8 cellular contexts compared by ENCODE assay signal in genomic region chr15:82985688-82986441, GRCh38. TPM values are rescaled to one million over a fixed set of nuclear protein-coding genes. Genes with fewer than 3 reads are reported as not detected.
DNase-seq lines count a peak whose midpoint lies in the region; ATAC-seq, FAIRE-seq and TF ChIP-seq lines count a peak whose summit lies in the region.

Gene RAMAC, plus strand, starts transcription at chr15:82986210. Its CDS starts 2,809 bp downstream, at chr15:82989019.

- DNase-seq in NCI-H1694 (lab: John Stamatoyannopoulos, UW) (peak; percentile 94), anterior cingulate cortex (lab: John Stamatoyannopoulos, UW) (peak; percentile 45 to 98 (median 90)), right atrium auricular region (ENCODE audit: low spot score) (peak; percentile 96), psoas muscle (peak; percentile 91 to 96), urothelium cell line (ENCODE audit: low spot score) (peak; percentile 94)

- H3K27ac ChIP-seq in right atrium auricular region, result peak within 1 kb of the TSS; percentile 81 to 85
- H3K27ac ChIP-seq in psoas muscle, result peak within 1 kb of the TSS; percentile 89

- H3K36me3 ChIP-seq in right atrium auricular region, result peaks cover 9% of the 10 kb centered on the region
- peaks cover 0 to 34% of the 10 kb centered on the region in 2 donors for H3K36me3 ChIP-seq in psoas muscle (ENCODE audit: insufficient read depth in 1 of 2, low read depth in 1 of 2)

- H3K9me3 ChIP-seq in right atrium auricular region, result no peaks in the 10 kb centered on the region
- H3K9me3 ChIP-seq in psoas muscle, result no peaks in the 10 kb centered on the region

- no peaks in the 10 kb centered on the region for H3K9me3 Mint-ChIP-seq in T-helper 1 cell treated with Interleukin-12 subunit alpha and Interleukin-12 subunit beta and Interleukin-4 antibody, amounts not matched to agents 30 μg/mL and 1 μg/mL, for 36 hours

- peak within 1 kb of the TSS; percentile 93 for H3K27ac Mint-ChIP-seq in T-helper 1 cell treated with Interleukin-12 subunit alpha and Interleukin-12 subunit beta and Interleukin-4 antibody, amounts not matched to agents 30 μg/mL and 1 μg/mL, for 36 hours

- H3K4me3 Mint-ChIP-seq in T-helper 1 cell treated with Interleukin-12 subunit alpha and Interleukin-12 subunit beta and Interleukin-4 antibody, amounts not matched to agents 30 μg/mL and 1 μg/mL, for 36 hours, result peak within 1 kb of the TSS; percentile 87

- H3K4me1 Mint-ChIP-seq in T-helper 1 cell treated with Interleukin-12 subunit alpha and Interleukin-12 subunit beta and Interleukin-4 antibody, amounts not matched to agents 30 μg/mL and 1 μg/mL, for 36 hours (ENCODE audit: low read depth), result peaks cover 27% of the 10 kb centered on the region

- ATAC-seq in HG02884 (IDR thresholded peaks at IDR 0.05; ENCODE audit: unreplicated experiment) (peak; percentile 97), psoas muscle (peak; percentile 96 to 99 (median 98))

- intact Hi-C loops in psoas muscle (cut with DNase I), result loop anchor here in 1 of 2 donors (2.0 to 10.0 kb wide), 3 partner anchors 25 to 451 kb away; partner anchors contain the start of gene C15orf40

- H3K4me3 ChIP-seq in right atrium auricular region (peak within 1 kb of the TSS; percentile 90), psoas muscle (peak within 1 kb of the TSS; percentile 71)

- TF ChIP-seq CTCF in right atrium auricular region (IDR thresholded peaks at IDR 0.05) (no peak), psoas muscle (IDR thresholded peaks at IDR 0.05) (no peak)

- FAIRE-seq in urothelium cell line (lab: Jason Lieb, UNC), result peak; percentile 52

- 1 to 2% (median 2%) methylated on average over 44 to 45 of the region's 45 CpGs for WGBS in psoas muscle, 3 donors

- peaks cover 0 to 13% of the 10 kb centered on the region in 2 donors for H3K4me1 ChIP-seq in right atrium auricular region
- peaks cover 19% of the 10 kb centered on the region for H3K4me1 ChIP-seq in psoas muscle

- H3K36me3 Mint-ChIP-seq in T-helper 1 cell treated with Interleukin-12 subunit alpha and Interleukin-12 subunit beta and Interleukin-4 antibody, amounts not matched to agents 30 μg/mL and 1 μg/mL, for 36 hours (ENCODE audit: low read depth), result peaks cover 24% of the 10 kb centered on the region

- peak; percentile 81 for TF ChIP-seq POLR2A in GM15510 (IDR thresholded peaks at IDR 0.05; ENCODE audit: borderline replicate concordance, extremely low read depth, insufficient read length)

- H3K27me3 ChIP-seq in right atrium auricular region, result no peaks in the 10 kb centered on the region
- H3K27me3 ChIP-seq in psoas muscle (ENCODE audit: insufficient read depth in 3 of 3, low read length in 2 of 3), result no peaks in the 10 kb centered on the region

- H3K27me3 Mint-ChIP-seq in T-helper 1 cell treated with Interleukin-12 subunit alpha and Interleukin-12 subunit beta and Interleukin-4 antibody, amounts not matched to agents 30 μg/mL and 1 μg/mL, for 36 hours (ENCODE audit: low read depth), result no peaks in the 10 kb centered on the region

RNA-seq across cellular contexts. Expression of gene RAMAC, which starts in this region (rescaled TPM):
- 10 to 100 TPM; 13.0 to 13.9 TPM for total RNA-seq in right atrium auricular region
- 10 to 100 TPM; 17.0 to 21.8 (median 19.9) TPM for total RNA-seq in psoas muscle
- polyA plus RNA-seq in psoas muscle, result 10 to 100 TPM; 23.8 to 43.3 (median 43.0) TPM

Comparison
In these comparisons a context has a peak if more than half of its experiments do, and no peak if none do; other contexts are left out.
1. Peak in every context shown above with its lines: DNase-seq, ATAC-seq, H3K4me3 ChIP-seq and H3K27ac ChIP-seq.